ENCODE assay signal across 9 cellular contexts in the genomic region with DNA sequence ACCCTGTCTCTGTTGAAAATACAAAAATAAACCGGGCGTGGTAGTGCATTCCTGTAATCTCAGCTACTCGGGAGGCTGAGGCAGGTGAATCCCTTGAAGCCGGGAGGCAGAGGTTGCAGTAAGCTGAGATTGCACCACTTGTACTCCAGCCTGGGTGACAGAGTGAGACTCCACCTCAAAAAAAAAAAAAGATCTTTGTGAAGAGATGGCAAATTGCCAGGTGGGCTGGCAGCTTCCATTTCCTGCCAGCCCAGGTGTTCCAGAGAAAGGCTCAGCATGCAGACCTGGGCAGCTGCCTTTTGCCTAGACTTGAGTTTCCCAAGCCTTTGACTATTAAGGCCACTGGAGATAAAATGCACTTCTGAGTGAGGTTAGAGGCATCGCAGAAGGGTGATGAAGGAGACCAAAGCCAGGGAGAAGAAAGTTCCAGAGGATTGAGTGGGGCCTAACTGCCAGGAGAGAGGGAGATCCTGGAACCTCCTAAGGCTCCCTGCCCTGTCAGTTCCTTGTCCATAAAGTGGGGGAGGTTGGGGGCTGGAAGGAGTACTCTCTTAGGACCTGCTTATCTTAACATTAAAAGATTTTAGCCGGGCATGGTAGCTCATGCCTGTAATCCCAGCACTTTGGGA. TPM values are rescaled to one million over a fixed set of nuclear protein-coding genes. Genes with fewer than 3 reads are reported as not detected.
DNase-seq lines count a peak whose midpoint lies in the region; ATAC-seq and TF ChIP-seq lines count a peak whose summit lies in the region.
"Had no signal": no experiment of that assay in that cellular context is flagged by ENCODE, and none has a peak within 500 bp of the region (broad histone marks: within the 10 kb centered on the region; RNA-seq: fewer than 3 reads in every experiment).

No MANE protein-coding gene starts in this region.

- no peaks in the 10 kb centered on the region for H3K9me3 ChIP-seq in CD4-positive, alpha-beta T cell (ENCODE audit: control insufficient read depth, low read length)
- no peaks in the 10 kb centered on the region for H3K9me3 ChIP-seq in left lung
- H3K9me3 ChIP-seq: SK-N-SH had no signal

- ATAC-seq in CD4-positive, alpha-beta T cell (ENCODE audit: poor library complexity), result peak; percentile 19
- ATAC-seq in left lung, result peak; percentile 5
- ATAC-seq in omental fat pad (ENCODE audit: low FRiP score), result no peak
- no peak for ATAC-seq in HG03439 (IDR thresholded peaks at IDR 0.05; ENCODE audit: unreplicated experiment)
- ATAC-seq in GM19351 (IDR thresholded peaks at IDR 0.05; ENCODE audit: unreplicated experiment), result no peak

- TF ChIP-seq CTCF in CD4-positive, alpha-beta T cell (IDR thresholded peaks at IDR 0.05), result no peak
- TF ChIP-seq CTCF in left lung (IDR thresholded peaks at IDR 0.05) (no peak), omental fat pad (IDR thresholded peaks at IDR 0.05) (no peak)

- H3K36me3 Mint-ChIP-seq in CD4-positive, alpha-beta T cell (ENCODE audit: low read depth), result no peaks in the 10 kb centered on the region

- no peak overlapping the region for H3K4me3 ChIP-seq in left lung

- POLR2A ChIA-PET in CD4-positive, alpha-beta T cell (lab: Charles Lee), result interaction anchor here (0.7 to 2.8 kb wide), 6 partner anchors 10 to 68 kb away, joined by 3 to 17 read pairs (median 4); partner anchors contain the start of gene DDIT4

- intact Hi-C loops in CD4-positive, alpha-beta T cell (cut with DNase I, micrococcal nuclease), result loop anchor here in 1 of 2 experiments (2.0 to 5.0 kb wide), 3 partner anchors 15 to 46 kb away; partner anchors contain the start of genes ANAPC16 and ASCC1
- intact Hi-C loops in left lung (cut with DNase I), result no loop called here

- CTCF ChIA-PET in CD4-positive, alpha-beta T cell (lab: Charles Lee), result interaction anchor here (1.5 to 3.8 kb wide), 3 partner anchors 10 to 73 kb away, joined by 3 to 12 read pairs (median 10); partner anchors contain the start of gene DDIT4

- no peaks in the 10 kb centered on the region for H3K36me3 ChIP-seq in left lung

- no peaks in the 10 kb centered on the region for H3K27me3 ChIP-seq in CD4-positive, alpha-beta T cell (ENCODE audit: control insufficient read depth, insufficient read depth, low read length)
- no peaks in the 10 kb centered on the region for H3K27me3 ChIP-seq in left lung

- H3K27me3 Mint-ChIP-seq in CD4-positive, alpha-beta T cell, result no peaks in the 10 kb centered on the region

- DNase-seq in CD4-positive, alpha-beta T cell, result peak in 6 of 10 experiments; percentile 25 to 53 (median 40)
- DNase-seq in M059J (ENCODE audit: low read depth) (peak; percentile 46), T-helper 2 cell (peak in 3 of 5 experiments; percentile 34 to 79 (median 54)), left lung (peak in 1 of 2 donors; percentile 24), omental fat pad (ENCODE audit: low spot score) (no peak), HuH-7.5 (ENCODE audit: low spot score) (no peak)
- DNase-seq: SK-N-SH had no signal

- H3K4me1 Mint-ChIP-seq in CD4-positive, alpha-beta T cell (ENCODE audit: low read depth), result peaks cover 57% of the 10 kb centered on the region

- peak overlapping the region; percentile 86 for H3K4me3 Mint-ChIP-seq in CD4-positive, alpha-beta T cell

- no peaks in the 10 kb centered on the region for H3K9me3 Mint-ChIP-seq in CD4-positive, alpha-beta T cell

- H3K4me1 ChIP-seq in left lung, result peaks cover 11 to 46% of the 10 kb centered on the region in 2 donors

- no peak overlapping the region for H3K27ac ChIP-seq in CD4-positive, alpha-beta T cell (ENCODE audit: low read depth, low read length)
- peak overlapping the region in 1 of 2 donors; percentile 50 for H3K27ac ChIP-seq in left lung

- peak overlapping the region; percentile 85 for H3K27ac Mint-ChIP-seq in CD4-positive, alpha-beta T cell

RNA-seq across cellular contexts. Expression of gene DDIT4, which starts 10.0 kb away (rescaled TPM):
- 100 to 1,000 TPM; 427 to 436 TPM for total RNA-seq in CD4-positive, alpha-beta T cell
- 42.5 and 56.8 TPM in 2 replicates for total RNA-seq in M059J (2014; rRNA removed; shearing (Covaris generic))
- 10 to 100 TPM; 40.7 to 73.8 TPM for total RNA-seq in left lung
- total RNA-seq in omental fat pad, result 100 to 1,000 TPM in 3 of 4 donors, 10 to 100 TPM in 1; 56.2 to 527 (median 185) TPM

RNA-seq across cellular contexts. Expression of gene ASCC1, which starts 47.7 kb away (rescaled TPM):
- total RNA-seq in CD4-positive, alpha-beta T cell, result 10 to 100 TPM; 16.5 to 19.0 TPM
- 32.7 and 37.1 TPM in 2 replicates for total RNA-seq in M059J (2014; rRNA removed; shearing (Covaris generic))
- total RNA-seq in left lung (10 to 100 TPM; 27.0 to 29.8 TPM), omental fat pad (10 to 100 TPM; 21.3 to 34.5 (median 26.3) TPM)

RNA-seq across cellular contexts. Expression of gene ANAPC16, which starts 47.9 kb away (rescaled TPM):
- 10 to 100 TPM; 61.9 to 64.3 TPM for total RNA-seq in CD4-positive, alpha-beta T cell
- 69.8 and 82.3 TPM in 2 replicates for total RNA-seq in M059J (2014; rRNA removed; shearing (Covaris generic))
- total RNA-seq in left lung, result 10 to 100 TPM; 86.0 to 97.0 TPM
- total RNA-seq in omental fat pad, result 10 to 100 TPM; 52.2 to 97.6 (median 76.3) TPM

Comparison
In these comparisons a context has a peak if more than half of its experiments do, and no peak if none do; other contexts are left out.
1. ATAC-seq: peak in CD4-positive, alpha-beta T cell (single experiment) and left lung (single experiment); none in omental fat pad (single experiment), HG03439 (single experiment) and GM19351 (single experiment).
2. DNase-seq: peak in CD4-positive, alpha-beta T cell (6 of 10), M059J (single experiment) and T-helper 2 cell (3 of 5); none in omental fat pad (single experiment) and HuH-7.5 (single experiment).